In genomic region chr2:84309281-84309680, GRCh38 we compare ENCODE assay signal across 8 cellular contexts.
"Had no signal": no experiment of that assay in that cellular context is flagged by ENCODE, and none has a peak within 500 bp of the region (broad histone marks: within the 10 kb centered on the region; RNA-seq: fewer than 3 reads in every experiment).

No MANE protein-coding gene starts in this region.

- H3K4me3 ChIP-seq: GM23248 had no signal

- H3K36me3 Mint-ChIP-seq: IgD-negative memory B cell had no signal

- H3K4me3 Mint-ChIP-seq: H9, IgD-negative memory B cell had no signal

- DNase-seq: GM23248, GOT3, H9, HCEC 1CT, KBM-7 had no signal

- H3K27ac Mint-ChIP-seq: H9, IgD-negative memory B cell had no signal

- H3K4me1 Mint-ChIP-seq: IgD-negative memory B cell had no signal

- ATAC-seq: HepG2 had no signal

- FAIRE-seq: H54, HepG2 had no signal
